In genomic region chr11:7590529-7590928, GRCh38 we compare ENCODE assay signal across 21 cellular contexts.
DNase-seq lines count a peak whose midpoint lies in the region; ATAC-seq and TF ChIP-seq lines count a peak whose summit lies in the region.
"Had no signal": no experiment of that assay in that cellular context is flagged by ENCODE, and none has a peak within 500 bp of the region (broad histone marks: within the 10 kb centered on the region; RNA-seq: fewer than 3 reads in every experiment).

No MANE protein-coding gene starts in this region.

- H3K36me3 Mint-ChIP-seq in activated CD4-positive, alpha-beta memory T cell treated with anti-CD3 and anti-CD28 coated beads, Interleukin-2, amount 10 ng/mL, durations not matched to agents 7 days and 5 days (ENCODE audit: low read depth): no peaks in the 10 kb centered on the region

- H3K4me3 Mint-ChIP-seq in activated CD4-positive, alpha-beta memory T cell treated with anti-CD3 and anti-CD28 coated beads, Interleukin-2, amount 10 ng/mL, durations not matched to agents 7 days and 5 days: no peak overlapping the region
- H3K4me3 Mint-ChIP-seq: B cell, HFFc6 had no signal

- DNase-seq in Right ventricle myocardium inferior (ENCODE audit: missing footprints) (no peak), left ventricle myocardium inferior (no peak), dorsolateral prefrontal cortex (no peak), DMS153 (lab: John Stamatoyannopoulos, UW) (no peak)
- DNase-seq in activated CD4-positive, alpha-beta memory T cell treated with anti-CD3 and anti-CD28 coated beads, Interleukin-2, amount 10 ng/mL, durations not matched to agents 7 days and 5 days: no peak
- DNase-seq: 8988T, DND-41, H7, HFFc6, MV-4-11, NCI-H187, NCI-H2107, NCI-H2227 treated with DMSO at 0.1 percent for 48 hours, NCI-H524, NCI-H82, OCI-M1 had no signal

- H3K27ac ChIP-seq in left ventricle myocardium inferior (replicated peaks): no peak overlapping the region
- H3K27ac ChIP-seq in dorsolateral prefrontal cortex: peak overlapping the region in 56 of 59 donors; percentile 10 to 99 (median 92)
- H3K27ac ChIP-seq in neutrophil: peak overlapping the region; percentile 80
- H3K27ac ChIP-seq in temporal lobe (ENCODE audit: low read depth, low read length): peak overlapping the region; percentile 96
- H3K27ac ChIP-seq: KMS-11 had no signal

- H3K27me3 Mint-ChIP-seq in activated CD4-positive, alpha-beta memory T cell treated with anti-CD3 and anti-CD28 coated beads, Interleukin-2, amount 10 ng/mL, durations not matched to agents 7 days and 5 days: no peaks in the 10 kb centered on the region
- H3K27me3 Mint-ChIP-seq: B cell had no signal

- intact Hi-C loops in Right ventricle myocardium inferior (cut with DNase I): no loop called here
- intact Hi-C loops in left ventricle myocardium inferior (cut with micrococcal nuclease): no loop called here
- intact Hi-C loops in dorsolateral prefrontal cortex (cut with DNase I): no loop called here

- H3K9me3 Mint-ChIP-seq in activated CD4-positive, alpha-beta memory T cell treated with anti-CD3 and anti-CD28 coated beads, Interleukin-2, amount 10 ng/mL, durations not matched to agents 7 days and 5 days: no peaks in the 10 kb centered on the region
- H3K9me3 Mint-ChIP-seq: HFFc6 had no signal

- TF ChIP-seq CTCF in left ventricle myocardium inferior (IDR thresholded peaks at IDR 0.05; ENCODE audit: borderline replicate concordance) (no peak), dorsolateral prefrontal cortex (IDR thresholded peaks at IDR 0.05 in 54 of 56, conservative IDR thresholded peaks at IDR 0.05 in 2 of 56; ENCODE audit: low read depth in 1 of 56, partially characterized antibody in 56 of 56) (no peak), neutrophil (IDR thresholded peaks at IDR 0.05) (no peak)

- H3K9me3 ChIP-seq in left ventricle myocardium inferior (replicated peaks) (no peaks in the 10 kb centered on the region), neutrophil (no peaks in the 10 kb centered on the region)

- POLR2A ChIA-PET in activated CD4-positive, alpha-beta memory T cell treated with anti-CD3 and anti-CD28 coated beads, Interleukin-2, amount 10 ng/mL, durations not matched to agents 7 days and 5 days (lab: Charles Lee): no interaction called here

- H3K27ac Mint-ChIP-seq in activated CD4-positive, alpha-beta memory T cell treated with anti-CD3 and anti-CD28 coated beads, Interleukin-2, amount 10 ng/mL, durations not matched to agents 7 days and 5 days: no peak overlapping the region
- H3K27ac Mint-ChIP-seq: B cell, HFFc6 had no signal

- H3K4me1 ChIP-seq in left ventricle myocardium inferior (peaks cover 39% of the 10 kb centered on the region), neutrophil (ENCODE audit: control insufficient read depth in 1 of 2, insufficient read depth in 1 of 2, low read depth in 1 of 2, low read length in 1 of 2) (peaks cover 15 to 55% of the 10 kb centered on the region in 2 experiments)

- H3K4me3 ChIP-seq in left ventricle myocardium inferior (no peak overlapping the region), dorsolateral prefrontal cortex (no peak overlapping the region), neutrophil (ENCODE audit: low read depth in 1 of 2, low read length in 1 of 2) (no peak overlapping the region)

- H3K4me1 Mint-ChIP-seq in activated CD4-positive, alpha-beta memory T cell treated with anti-CD3 and anti-CD28 coated beads, Interleukin-2, amount 10 ng/mL, durations not matched to agents 7 days and 5 days: peaks cover 23% of the 10 kb centered on the region

- CTCF ChIA-PET in activated CD4-positive, alpha-beta memory T cell treated with anti-CD3 and anti-CD28 coated beads, Interleukin-2, amount 10 ng/mL, durations not matched to agents 7 days and 5 days (lab: Charles Lee): no interaction called here

- H3K36me3 ChIP-seq in left ventricle myocardium inferior (no peaks in the 10 kb centered on the region), neutrophil (no peaks in the 10 kb centered on the region)

- peak; percentile 38 for ATAC-seq in Right ventricle myocardium inferior
- ATAC-seq in HG03095 (IDR thresholded peaks at IDR 0.05; ENCODE audit: unreplicated experiment): no peak

- no peaks in the 10 kb centered on the region for H3K27me3 ChIP-seq in left ventricle myocardium inferior (ENCODE audit: low read depth)
- H3K27me3 ChIP-seq in dorsolateral prefrontal cortex: no peaks in the 10 kb centered on the region
- peaks cover 1% of the 10 kb centered on the region for H3K27me3 ChIP-seq in neutrophil
